In the genomic region with DNA sequence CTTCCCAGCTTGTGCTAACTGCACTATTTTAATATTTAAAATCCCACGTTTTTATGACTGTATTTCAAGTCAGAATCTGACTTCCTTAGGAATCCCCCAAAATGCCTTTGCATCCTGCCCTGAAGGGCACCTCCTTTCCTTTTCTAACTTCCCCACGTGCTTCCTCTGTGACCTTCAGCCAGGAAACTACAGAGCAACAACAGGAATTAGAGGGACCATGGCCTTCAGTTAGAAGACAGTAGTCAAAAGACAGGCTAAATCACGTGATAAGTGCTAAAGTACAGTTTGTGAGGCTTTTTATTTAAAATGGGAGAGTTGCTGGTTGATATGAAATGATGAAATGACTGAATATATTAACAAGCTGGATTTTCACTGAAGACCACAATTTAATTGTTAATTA, we compare ENCODE assay signal across 11 cellular contexts. TPM values are rescaled to one million over a fixed set of nuclear protein-coding genes. Genes with fewer than 3 reads are reported as not detected.
DNase-seq lines count a peak whose midpoint lies in the region; ATAC-seq, FAIRE-seq and TF ChIP-seq lines count a peak whose summit lies in the region.
"Had no signal": no experiment of that assay in that cellular context is flagged by ENCODE, and none has a peak within 500 bp of the region (broad histone marks: within the 10 kb centered on the region; RNA-seq: fewer than 3 reads in every experiment).

No MANE protein-coding gene starts in this region.

- FAIRE-seq in urothelium cell line (lab: Jason Lieb, UNC), result no peak

- no peaks in the 10 kb centered on the region for H3K79me2 ChIP-seq in DND-41 (ENCODE audit: insufficient read depth, low read length)
- H3K79me2 ChIP-seq: parathyroid adenoma had no signal

- ATAC-seq in DND-41 (ENCODE audit: insufficient read depth, low read depth), result no peak
- no peak for ATAC-seq in gastrocnemius medialis
- no peak for ATAC-seq in HG03439 (IDR thresholded peaks at IDR 0.05; ENCODE audit: unreplicated experiment)
- no peak for ATAC-seq in GM18519 (IDR thresholded peaks at IDR 0.05; ENCODE audit: low FRiP score, unreplicated experiment)
- ATAC-seq in HG03025 (IDR thresholded peaks at IDR 0.05; ENCODE audit: low FRiP score, unreplicated experiment), result no peak

- H4K20me1 ChIP-seq in DND-41 (ENCODE audit: insufficient read depth, low read length), result no peaks in the 10 kb centered on the region

- in situ Hi-C loops in gastrocnemius medialis (cut with MboI; ENCODE audit: low sequenced_read_pairs in 4 of 4), result loop anchor here in 1 of 4 donors (10.0 kb wide), 1 partner anchor 72 kb away; no protein-coding TSS in a partner anchor

- H3K36me3 ChIP-seq in DND-41 (ENCODE audit: insufficient read depth, low read length) (no peaks in the 10 kb centered on the region), SK-N-MC (ENCODE audit: insufficient read depth, low read length) (no peaks in the 10 kb centered on the region), left ventricle myocardium inferior (peaks cover 44% of the 10 kb centered on the region), gastrocnemius medialis (no peaks in the 10 kb centered on the region)
- H3K36me3 ChIP-seq: adrenal gland, BE2C had no signal

- no peak for DNase-seq in DND-41
- no peak for DNase-seq in SK-N-MC (ENCODE audit: low read depth, low spot score)
- no peak for DNase-seq in left ventricle myocardium inferior
- DNase-seq in gastrocnemius medialis, result no peak
- no peak for DNase-seq in urothelium cell line (ENCODE audit: low spot score)

- intact Hi-C loops in left ventricle myocardium inferior (cut with micrococcal nuclease), result loop anchor here (2.0 to 5.0 kb wide), 3 partner anchors 105 to 250 kb away; no protein-coding TSS in a partner anchor
- intact Hi-C loops in gastrocnemius medialis (cut with DNase I; ENCODE audit: low total_unique reads), result loop anchor here (1.0 to 2.0 kb wide), 3 partner anchors 72 to 298 kb away; no protein-coding TSS in a partner anchor

- H3K9ac ChIP-seq in DND-41 (ENCODE audit: low read depth, low read length) (no peak overlapping the region), SK-N-MC (ENCODE audit: insufficient read length) (peak overlapping the region; percentile 16)
- H3K9ac ChIP-seq: parathyroid adenoma had no signal

- H3K27me3 ChIP-seq in DND-41 (ENCODE audit: insufficient read depth, low read length, poor library complexity) (no peaks in the 10 kb centered on the region), left ventricle myocardium inferior (ENCODE audit: low read depth) (no peaks in the 10 kb centered on the region), gastrocnemius medialis (no peaks in the 10 kb centered on the region)
- H3K27me3 ChIP-seq: adrenal gland had no signal

- no peak for TF ChIP-seq POLR2A in gastrocnemius medialis (IDR thresholded peaks at IDR 0.05)

- no peak overlapping the region for H3K4me3 ChIP-seq in DND-41 (ENCODE audit: low read depth in 1 of 2, low read length in 2 of 2)
- peak overlapping the region; percentile 55 for H3K4me3 ChIP-seq in SK-N-MC
- H3K4me3 ChIP-seq in left ventricle myocardium inferior, result no peak overlapping the region
- H3K4me3 ChIP-seq in gastrocnemius medialis, result no peak overlapping the region
- H3K4me3 ChIP-seq: adrenal gland had no signal

- H2AFZ ChIP-seq in DND-41 (ENCODE audit: low read depth, low read length), result peak overlapping the region; percentile 60

- peaks cover 6% of the 10 kb centered on the region; the same call in 1 of the 2 replicates for H3K4me1 ChIP-seq in DND-41 (ENCODE audit: insufficient read depth, low read length)
- peaks cover 65% of the 10 kb centered on the region for H3K4me1 ChIP-seq in left ventricle myocardium inferior
- H3K4me1 ChIP-seq in gastrocnemius medialis, result peaks cover 12 to 16% of the 10 kb centered on the region in 2 donors
- H3K4me1 ChIP-seq: BE2C, parathyroid adenoma had no signal

- H3K9me3 ChIP-seq in DND-41 (ENCODE audit: insufficient read depth, low read length, severe bottlenecking), result no peaks in the 10 kb centered on the region
- no peaks in the 10 kb centered on the region for H3K9me3 ChIP-seq in SK-N-MC (ENCODE audit: low read depth, low read length)
- no peaks in the 10 kb centered on the region for H3K9me3 ChIP-seq in left ventricle myocardium inferior (replicated peaks)
- no peaks in the 10 kb centered on the region for H3K9me3 ChIP-seq in gastrocnemius medialis
- H3K9me3 ChIP-seq: adrenal gland, BE2C had no signal

- H3K27ac ChIP-seq in DND-41 (ENCODE audit: low read length) (no peak overlapping the region), SK-N-MC (no peak overlapping the region), left ventricle myocardium inferior (replicated peaks) (peak overlapping the region; percentile 71), gastrocnemius medialis (peak overlapping the region in 3 of 4 donors; percentile 2 to 37 (median 2))
- H3K27ac ChIP-seq: parathyroid adenoma had no signal

- peak overlapping the region; percentile 56; the same call in 1 of the 2 replicates for H3K4me2 ChIP-seq in DND-41 (ENCODE audit: insufficient read depth, low read length)

- no peak for TF ChIP-seq CTCF in DND-41 (IDR thresholded peaks at IDR 0.05; ENCODE audit: borderline replicate concordance, extremely low read depth, low read length, poor library complexity, severe bottlenecking)
- TF ChIP-seq CTCF in left ventricle myocardium inferior (IDR thresholded peaks at IDR 0.05; ENCODE audit: borderline replicate concordance), result no peak
- TF ChIP-seq CTCF in gastrocnemius medialis (IDR thresholded peaks at IDR 0.05 in 4 of 5, conservative IDR thresholded peaks at IDR 0.05 in 1 of 5), result no peak

RNA-seq across cellular contexts. Expression of a gene that starts 11.8 kb away (rescaled TPM):
- total RNA-seq in left ventricle myocardium inferior, result 62.7 TPM
- 10 to 100 TPM in 1 of 4 donors, 1 to 10 TPM in 3; 6.3 to 13.3 (median 9.0) TPM for total RNA-seq in gastrocnemius medialis

RNA-seq across cellular contexts. Expression of a gene that starts 31.7 kb away (rescaled TPM):
- total RNA-seq in left ventricle myocardium inferior (0.74 TPM), gastrocnemius medialis (not detected)

Comparison
In these comparisons a context has a peak if more than half of its experiments do, and no peak if none do; other contexts are left out.
1. H3K27ac ChIP-seq: peak in left ventricle myocardium inferior (single experiment) and gastrocnemius medialis (3 of 4); none in DND-41 (single experiment) and SK-N-MC (single experiment).